Comparison of ENCODE assay signal across 18 cellular contexts in the genomic region with DNA sequence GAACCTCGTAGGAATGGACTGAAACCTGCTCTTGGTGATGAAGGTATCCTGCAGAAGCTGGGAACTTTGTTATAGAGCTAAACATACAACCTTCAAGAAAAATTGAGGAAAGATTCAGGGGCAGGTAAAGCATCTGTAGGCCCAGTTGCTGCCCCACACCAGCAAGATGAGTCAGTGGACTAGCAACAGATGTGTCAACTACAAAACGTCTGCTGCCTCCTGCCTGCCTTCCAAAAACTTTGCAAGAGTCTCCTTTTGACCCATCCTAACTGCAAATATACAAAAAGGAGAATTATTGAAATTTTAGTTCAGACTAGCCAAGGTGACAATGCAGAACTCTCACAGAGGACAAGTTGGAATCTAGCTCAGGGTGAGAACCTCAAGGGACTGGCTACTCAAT.
DNase-seq lines count a peak whose midpoint lies in the region; ATAC-seq, FAIRE-seq and TF ChIP-seq lines count a peak whose summit lies in the region.
"Had no signal": no experiment of that assay in that cellular context is flagged by ENCODE, and none has a peak within 500 bp of the region (broad histone marks: within the 10 kb centered on the region; RNA-seq: fewer than 3 reads in every experiment).

No MANE protein-coding gene starts in this region.

- no peak overlapping the region for H3K27ac ChIP-seq in GM12878 (ENCODE audit: control insufficient read depth, insufficient read depth)

- no peak for TF ChIP-seq POLR2A in GM12878 (IDR thresholded peaks at IDR 0.05; ENCODE audit: low read depth, low read length)

- no TSS peak for BruUV-seq in GM12878 (replicated peaks; lab: Mats Ljungman, UMichigan)

- SMC1A ChIA-PET in GM12878 (lab: Charles Lee; ENCODE audit: uncharacterized antibody, unreplicated experiment): interaction anchor here (0.6 to 1.4 kb wide), 10 partner anchors 13 to 379 kb away, joined by 3 to 7 read pairs (median 3); no protein-coding TSS in a partner anchor

- H3K36me3 Mint-ChIP-seq in stimulated activated effector memory CD8-positive, alpha-beta T cell treated with anti-CD3 and anti-CD28 coated beads, Interleukin-12 subunit alpha, Interleukin-12 subunit beta, amount 100 ng/mL, for 72 hours: no peaks in the 10 kb centered on the region
- H3K36me3 Mint-ChIP-seq: CD4-positive, CD25-positive, alpha-beta regulatory T cell had no signal

- peaks cover 2% of the 10 kb centered on the region for H3K9me3 Mint-ChIP-seq in stimulated activated effector memory CD8-positive, alpha-beta T cell treated with anti-CD3 and anti-CD28 coated beads, Interleukin-12 subunit alpha, Interleukin-12 subunit beta, amount 100 ng/mL, for 72 hours

- intact Hi-C loops in GM12878 (cut with micrococcal nuclease; ENCODE audit: unreplicated experiment): no loop called here

- no peak for TF ChIP-seq RAD21 in GM12878 (IDR thresholded peaks at IDR 0.05; ENCODE audit: insufficient read depth, low read depth, low read length)

- no peak for TF ChIP-seq EP300 in GM12878 (IDR thresholded peaks at IDR 0.05; ENCODE audit: borderline replicate concordance in 1 of 2, control insufficient read depth in 1 of 2, low read depth in 2 of 2, low read length in 2 of 2)

- H3K4me1 ChIP-seq in GM12878 (ENCODE audit: control insufficient read depth, insufficient read depth, low read length): no peaks in the 10 kb centered on the region

- H3K27me3 ChIP-seq in GM12878 (replicated peaks in 1 of 2; ENCODE audit: control insufficient read depth in 2 of 2, insufficient read depth in 2 of 2, low read length in 1 of 2): no peaks in the 10 kb centered on the region

- H3K27ac Mint-ChIP-seq in stimulated activated effector memory CD8-positive, alpha-beta T cell treated with anti-CD3 and anti-CD28 coated beads, Interleukin-12 subunit alpha, Interleukin-12 subunit beta, amount 100 ng/mL, for 72 hours: no peak overlapping the region
- H3K27ac Mint-ChIP-seq: CD4-positive, CD25-positive, alpha-beta regulatory T cell had no signal

- DNase-seq in LHCN-M2 (ENCODE audit: low read depth) (peak; percentile 21), GM12878 (ENCODE audit: low read depth, low spot score) (no peak), fibroblast of pulmonary artery (ENCODE audit: low read depth) (peak; percentile 8), skeletal muscle cell (ENCODE audit: low read depth) (peak; percentile 11), medulla oblongata (ENCODE audit: extremely low spot score) (no peak)
- no peak for DNase-seq in stimulated activated effector memory CD8-positive, alpha-beta T cell treated with anti-CD3 and anti-CD28 coated beads, Interleukin-12 subunit alpha, Interleukin-12 subunit beta, amount 100 ng/mL, for 72 hours (ENCODE audit: low spot score in 2 of 2)
- DNase-seq: CD4-positive, CD25-positive, alpha-beta regulatory T cell; DMS79; GOT3; Karpas-422; NCI-H1417; NCI-H1930; NCI-H2171 treated with DMSO at 0.1 percent for 48 hours; NCI-H774; SHP77 treated with DMSO at 0.1 percent for 48 hours had no signal

- FAIRE-seq in GM12878 (lab: Jason Lieb, UNC): no peak
- FAIRE-seq: G401.6, RCC 7860 had no signal

- ATAC-seq in GM12878 (peak; percentile 14; the same call in 2 of the 3 replicates), GM19324 (IDR thresholded peaks at IDR 0.05; ENCODE audit: low FRiP score, unreplicated experiment) (no peak)
- ATAC-seq in stimulated activated effector memory CD8-positive, alpha-beta T cell treated with anti-CD3 and anti-CD28 coated beads, Interleukin-12 subunit alpha, Interleukin-12 subunit beta, amount 100 ng/mL, for 72 hours: no peak

- no peak overlapping the region for H2AFZ ChIP-seq in GM12878 (ENCODE audit: control insufficient read depth, low read depth, low read length)

- WGBS in GM12878 (ENCODE audit: insufficient coverage, insufficient replicate concordance, low lambda C conversion rate, missing lambda C conversion rate): 0% methylated on average over 2 of the region's 2 CpGs

- peak in 1 of 3 experiments; percentile 6; a peak in 1 of 6 replicates for TF ChIP-seq CTCF in GM12878 (IDR thresholded peaks at IDR 0.05 in 2 of 3, conservative IDR thresholded peaks at IDR 0.05 in 1 of 3; ENCODE audit: control insufficient read depth in 2 of 3, extremely low read depth in 1 of 3, insufficient read depth in 1 of 3, low read depth in 3 of 3, low read length in 3 of 3)
- no peak for TF ChIP-seq CTCF in fibroblast of pulmonary artery (IDR thresholded peaks at IDR 0.05; ENCODE audit: low read length, missing control alignments)

- CTCF ChIA-PET in GM12878 (lab: Yijun Ruan, JAX): interaction anchor here (0.9 to 1.7 kb wide), 8 partner anchors 18 to 325 kb away, joined by 3 to 5 read pairs (median 3); no protein-coding TSS in a partner anchor

- H3K9me3 ChIP-seq in GM12878 (replicated peaks; ENCODE audit: control insufficient read depth, insufficient read depth, low read length): no peaks in the 10 kb centered on the region

- no peaks in the 10 kb centered on the region for H3K79me2 ChIP-seq in GM12878 (ENCODE audit: control insufficient read depth, insufficient read depth, low read length)

- no peaks in the 10 kb centered on the region for H4K20me1 ChIP-seq in GM12878 (ENCODE audit: control insufficient read depth, insufficient read depth)

- RAD21 ChIA-PET in GM12878 (lab: Charles Lee; ENCODE audit: unreplicated experiment): interaction anchor here (0.7 to 1.3 kb wide), 6 partner anchors 12 to 291 kb away, joined by 3 to 10 read pairs (median 4); no protein-coding TSS in a partner anchor

- no peaks in the 10 kb centered on the region for H3K36me3 ChIP-seq in GM12878 (ENCODE audit: control insufficient read depth in 2 of 2, insufficient read depth in 2 of 2, low read length in 1 of 2)

- POLR2A ChIA-PET in GM12878 (lab: Charles Lee): interaction anchor here (1.8 kb wide), 1 partner anchor 12 kb away, joined by 4 read pairs; no protein-coding TSS in a partner anchor

- no peak overlapping the region for H3K9ac ChIP-seq in GM12878 (ENCODE audit: control insufficient read depth, insufficient read depth, low read length)

- in situ Hi-C loops in GM12878 (cut with MboI): no loop called here

- H3K4me2 ChIP-seq in GM12878 (ENCODE audit: control insufficient read depth, insufficient read depth): no peak overlapping the region

- H3K4me3 Mint-ChIP-seq in stimulated activated effector memory CD8-positive, alpha-beta T cell treated with anti-CD3 and anti-CD28 coated beads, Interleukin-12 subunit alpha, Interleukin-12 subunit beta, amount 100 ng/mL, for 72 hours: no peak overlapping the region
- H3K4me3 Mint-ChIP-seq: CD4-positive, CD25-positive, alpha-beta regulatory T cell had no signal

- no peaks in the 10 kb centered on the region for H3K4me1 Mint-ChIP-seq in stimulated activated effector memory CD8-positive, alpha-beta T cell treated with anti-CD3 and anti-CD28 coated beads, Interleukin-12 subunit alpha, Interleukin-12 subunit beta, amount 100 ng/mL, for 72 hours
- H3K4me1 Mint-ChIP-seq: CD4-positive, CD25-positive, alpha-beta regulatory T cell had no signal

- H3K4me3 ChIP-seq in GM12878: no peak overlapping the region
- no peak overlapping the region for H3K4me3 ChIP-seq in fibroblast of pulmonary artery (replicated peaks; ENCODE audit: low read depth, low read length)
- no peak overlapping the region for H3K4me3 ChIP-seq in skeletal muscle cell (ENCODE audit: low read depth, low read length)

TF ChIP-seq in GM12878, 131 proteins besides CTCF, POLR2A, EP300 and RAD21 (continues in another document):
- TF ChIP-seq MEF2B (IDR thresholded peaks at IDR 0.05; ENCODE audit: partially characterized antibody, poor library complexity, severe bottlenecking) (no peak), TCF12 (IDR thresholded peaks at IDR 0.05; ENCODE audit: low read depth, low read length) (no peak), SMC3 (IDR thresholded peaks at IDR 0.05; ENCODE audit: borderline replicate concordance, low read length) (no peak), CHD2 (IDR thresholded peaks at IDR 0.05; ENCODE audit: borderline replicate concordance, low read depth, low read length) (no peak), MTA2 (IDR thresholded peaks at IDR 0.05; ENCODE audit: low read depth) (no peak), NFIC (IDR thresholded peaks at IDR 0.05; ENCODE audit: low read depth, low read length) (no peak), NR2C2 (IDR thresholded peaks at IDR 0.05; ENCODE audit: borderline replicate concordance, control insufficient read depth, insufficient read length, low read depth) (no peak), ZBTB4 (CRISPR knock-in tag; IDR thresholded peaks at IDR 0.05) (no peak), CBX3 (IDR thresholded peaks at IDR 0.05; ENCODE audit: borderline replicate concordance, low read depth) (no peak), BACH1 (IDR thresholded peaks at IDR 0.05; ENCODE audit: borderline replicate concordance) (no peak)

Comparison
In these comparisons a context has a peak if more than half of its experiments do, and no peak if none do; other contexts are left out.
1. DNase-seq: peak in LHCN-M2 (single experiment), fibroblast of pulmonary artery (single experiment) and skeletal muscle cell (single experiment); none in GM12878 (single experiment), medulla oblongata (single experiment) and stimulated activated effector memory CD8-positive, alpha-beta T cell treated with anti-CD3 and anti-CD28 coated beads, Interleukin-12 subunit alpha, Interleukin-12 subunit beta, amount 100 ng/mL, for 72 hours (0 of 2).